8 cellular contexts compared by ENCODE assay signal in genomic region chr12:64459388-64460024, GRCh38. TPM values are rescaled to one million over a fixed set of nuclear protein-coding genes. Genes with fewer than 3 reads are reported as not detected.
DNase-seq lines count a peak whose midpoint lies in the region; ATAC-seq and TF ChIP-seq lines count a peak whose summit lies in the region.

No MANE protein-coding gene starts in this region.

- no peaks in the 10 kb centered on the region for H3K9me3 Mint-ChIP-seq in activated naive CD8-positive, alpha-beta T cell (ENCODE audit: low read depth)

- peak overlapping the region; percentile 18 for H3K4me3 ChIP-seq in GM12875 (ENCODE audit: low read depth, low read length)

- DNase-seq in lung microvascular endothelial cell (ENCODE audit: low read depth in 2 of 2) = peak; percentile 36 to 51
- no peak for DNase-seq in effector CD8-positive, alpha-beta T cell (lab: John Stamatoyannopoulos, UW)
- DNase-seq in effector CD4-positive, alpha-beta T cell = no peak
- no peak for DNase-seq in DMS114 treated with DMSO at 0.1 percent for 48 hours (lab: John Stamatoyannopoulos, UW; ENCODE audit: unreplicated experiment)

- H3K27me3 Mint-ChIP-seq in activated naive CD8-positive, alpha-beta T cell = no peaks in the 10 kb centered on the region

- H3K4me3 Mint-ChIP-seq in activated naive CD8-positive, alpha-beta T cell = peak overlapping the region; percentile 81

- no peak for TF ChIP-seq CTCF in GM12875 (IDR thresholded peaks at IDR 0.05; ENCODE audit: borderline replicate concordance, insufficient read depth, low read depth, low read length)

- H3K27ac Mint-ChIP-seq in activated naive CD8-positive, alpha-beta T cell = peak overlapping the region; percentile 91

- ATAC-seq in HG02938 (IDR thresholded peaks at IDR 0.05; ENCODE audit: unreplicated experiment) (peak; percentile 55), HG02884 (IDR thresholded peaks at IDR 0.05; ENCODE audit: unreplicated experiment) (no peak)

- peaks cover 39% of the 10 kb centered on the region for H3K4me1 Mint-ChIP-seq in activated naive CD8-positive, alpha-beta T cell (ENCODE audit: low read depth)

- peaks cover 8% of the 10 kb centered on the region for H3K36me3 Mint-ChIP-seq in activated naive CD8-positive, alpha-beta T cell

RNA-seq across cellular contexts. Expression of gene TBK1, which starts 7.6 kb away (rescaled TPM):
- 24.6 and 28.6 TPM in 2 replicates for total RNA-seq in lung microvascular endothelial cell

RNA-seq across cellular contexts. Expression of gene XPOT, which starts 55.3 kb away (rescaled TPM):
- 33.1 and 44.8 TPM in 2 replicates for total RNA-seq in lung microvascular endothelial cell

Comparison
In these comparisons a context has a peak if more than half of its experiments do, and no peak if none do; other contexts are left out.
1. DNase-seq: peak in lung microvascular endothelial cell (2 of 2); none in effector CD8-positive, alpha-beta T cell (single experiment), effector CD4-positive, alpha-beta T cell (single experiment) and DMS114 treated with DMSO at 0.1 percent for 48 hours (single experiment).